Comparison of ENCODE assay signal across 8 cellular contexts in genomic region chr2:229800997-229801754, GRCh38.
A peak's percentile ranks its signal among the peaks of the same experiment; 100 is the strongest.
DNase-seq lines count a peak whose midpoint lies in the region; ATAC-seq and TF ChIP-seq lines count a peak whose summit lies in the region.

No MANE protein-coding gene starts in this region.

- TF ChIP-seq CTCF in CD14-positive monocyte (IDR thresholded peaks at IDR 0.05) (peak; percentile 80), ascending aorta (IDR thresholded peaks at IDR 0.05) (peak; percentile 45 to 75 (median 72))

- no peaks in the 10 kb centered on the region for H3K27me3 ChIP-seq in ascending aorta

- H3K27me3 Mint-ChIP-seq in CD14-positive monocyte (ENCODE audit: low read depth in 3 of 3): peaks cover 0 to 1% (median 0%) of the 10 kb centered on the region in 3 donors
- no peaks in the 10 kb centered on the region for H3K27me3 Mint-ChIP-seq in T-helper 17 cell

- H3K4me1 ChIP-seq in ascending aorta: peaks cover 3 to 28% of the 10 kb centered on the region in 2 donors

- H3K27ac ChIP-seq in ascending aorta: peak overlapping the region in 1 of 2 donors; percentile 1

- intact Hi-C loops in CD14-positive monocyte (cut with micrococcal nuclease): loop anchor here in 1 of 2 donors (10.0 kb wide), 1 partner anchor 1284 kb away; no protein-coding TSS in a partner anchor
- intact Hi-C loops in ascending aorta (cut with DNase I): loop anchor here (2.0 kb wide), 1 partner anchor 122 kb away; the partner anchor contains the start of genes FBXO36 and TRIP12

- H3K9me3 Mint-ChIP-seq in CD14-positive monocyte: no peaks in the 10 kb centered on the region

- peak; percentile 60 for ATAC-seq in GM19438 (IDR thresholded peaks at IDR 0.05; ENCODE audit: low read depth, unreplicated experiment)
- ATAC-seq in T-helper 17 cell: peak; percentile 68
- ATAC-seq in GM19328 (IDR thresholded peaks at IDR 0.05; ENCODE audit: unreplicated experiment): no peak

- peaks cover 17 to 52% of the 10 kb centered on the region in 2 donors for H3K36me3 ChIP-seq in ascending aorta

- no peak overlapping the region for H3K4me3 ChIP-seq in ascending aorta

- peaks cover 86 to 93% of the 10 kb centered on the region in 2 donors for H3K36me3 Mint-ChIP-seq in CD14-positive monocyte
- peaks cover 3% of the 10 kb centered on the region for H3K36me3 Mint-ChIP-seq in T-helper 17 cell (ENCODE audit: low read depth)

- H3K9me3 ChIP-seq in T-helper 17 cell (ENCODE audit: control insufficient read depth, low read length, poor library complexity, severe bottlenecking) (no peaks in the 10 kb centered on the region), ascending aorta (no peaks in the 10 kb centered on the region)

- DNase-seq in CD14-positive monocyte (ENCODE audit: low spot score) (no peak), M059J (ENCODE audit: low read depth) (peak; percentile 53), T-helper 17 cell (peak; percentile 28 to 50 (median 39)), ascending aorta (ENCODE audit: low spot score in 2 of 2) (peak in 1 of 2 donors; percentile 78), hippocampal formation (lab: John Stamatoyannopoulos, UW) (peak; percentile 24 to 58), smooth muscle cell of the brain vasculature (ENCODE audit: low read depth, low spot score) (peak; percentile 35)

- H3K27ac Mint-ChIP-seq in CD14-positive monocyte (no peak overlapping the region), T-helper 17 cell (no peak overlapping the region)

- H3K4me3 Mint-ChIP-seq in CD14-positive monocyte (no peak overlapping the region), T-helper 17 cell (no peak overlapping the region)

- H3K4me1 Mint-ChIP-seq in CD14-positive monocyte (no peaks in the 10 kb centered on the region), T-helper 17 cell (no peaks in the 10 kb centered on the region)
